Comparison of ENCODE assay signal across 1 cellular context in the genomic region with DNA sequence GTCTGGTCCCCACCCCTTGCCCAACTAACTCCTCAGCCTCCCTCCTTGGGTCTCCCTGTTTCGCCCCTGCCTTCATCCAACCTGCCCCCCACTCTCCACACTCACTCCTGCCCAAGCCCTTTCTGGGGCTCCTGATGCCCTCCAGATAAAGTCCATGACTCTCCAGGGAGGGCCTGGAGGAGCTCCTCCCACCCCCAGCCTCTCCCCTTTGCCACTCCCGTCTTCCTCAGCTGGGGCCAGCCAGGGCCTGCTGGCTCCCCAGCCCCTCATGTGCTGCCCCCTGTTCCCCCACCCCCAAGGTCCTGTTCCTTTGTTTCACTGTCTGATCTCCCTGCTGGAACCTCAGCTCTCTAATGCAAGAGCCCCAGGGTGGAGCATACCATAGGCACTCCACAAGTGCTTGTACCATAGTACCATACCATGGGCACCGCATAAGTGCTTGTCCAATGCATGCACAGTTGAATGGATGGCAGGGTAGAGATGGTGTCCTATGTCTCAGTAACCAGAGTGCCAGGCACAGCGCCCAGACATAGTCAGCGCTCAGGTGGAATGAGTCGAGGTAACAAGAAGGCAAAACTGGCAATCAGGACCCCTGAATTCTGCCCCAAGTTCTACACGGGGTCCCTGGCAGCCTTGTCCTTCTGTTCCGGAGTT.
A peak's percentile ranks its signal among the peaks of the same experiment; 100 is the strongest.
TF ChIP-seq lines count a peak whose summit lies in the region.

No MANE protein-coding gene starts in this region.

TF ChIP-seq in HepG2, 621 proteins besides CTCF, POLR2A, EP300 and RAD21:
- TF ChIP-seq MIXL1 (CRISPR knock-in tag; IDR thresholded peaks at IDR 0.05) (no peak), GABPB1 (CRISPR knock-in tag; IDR thresholded peaks at IDR 0.05) (peak; percentile 3; the same call in 1 of the 2 replicates), ZNF331 (CRISPR knock-in tag; IDR thresholded peaks at IDR 0.05) (no peak), TBP (CRISPR knock-in tag; IDR thresholded peaks at IDR 0.05) (no peak), HNRNPH1 (optimal IDR thresholded peaks at IDR 0.05; ENCODE audit: low read depth, low read length) (no peak), FOXK1 (CRISPR knock-in tag; IDR thresholded peaks at IDR 0.05; ENCODE audit: borderline replicate concordance, low read depth) (no peak), ZNF747 (CRISPR knock-in tag; IDR thresholded peaks at IDR 0.05; ENCODE audit: borderline replicate concordance) (no peak), RFX3 (CRISPR knock-in tag; IDR thresholded peaks at IDR 0.05) (no peak), PPARG (CRISPR knock-in tag; conservative IDR thresholded peaks at IDR 0.05) (no peak), MXI1 (IDR thresholded peaks at IDR 0.05; ENCODE audit: borderline replicate concordance, low read depth, low read length) (no peak), ZKSCAN8 (CRISPR knock-in tag; IDR thresholded peaks at IDR 0.05; ENCODE audit: borderline replicate concordance) (peak; percentile 90; the same call in 1 of the 2 replicates), ZNF160 (CRISPR knock-in tag; IDR thresholded peaks at IDR 0.05) (no peak), ZBTB38 (CRISPR knock-in tag; IDR thresholded peaks at IDR 0.05) (0 out of 2 replicates have a peak, but pooled peaks have one; percentile 9)
- TF ChIP-seq, protein P1, sequence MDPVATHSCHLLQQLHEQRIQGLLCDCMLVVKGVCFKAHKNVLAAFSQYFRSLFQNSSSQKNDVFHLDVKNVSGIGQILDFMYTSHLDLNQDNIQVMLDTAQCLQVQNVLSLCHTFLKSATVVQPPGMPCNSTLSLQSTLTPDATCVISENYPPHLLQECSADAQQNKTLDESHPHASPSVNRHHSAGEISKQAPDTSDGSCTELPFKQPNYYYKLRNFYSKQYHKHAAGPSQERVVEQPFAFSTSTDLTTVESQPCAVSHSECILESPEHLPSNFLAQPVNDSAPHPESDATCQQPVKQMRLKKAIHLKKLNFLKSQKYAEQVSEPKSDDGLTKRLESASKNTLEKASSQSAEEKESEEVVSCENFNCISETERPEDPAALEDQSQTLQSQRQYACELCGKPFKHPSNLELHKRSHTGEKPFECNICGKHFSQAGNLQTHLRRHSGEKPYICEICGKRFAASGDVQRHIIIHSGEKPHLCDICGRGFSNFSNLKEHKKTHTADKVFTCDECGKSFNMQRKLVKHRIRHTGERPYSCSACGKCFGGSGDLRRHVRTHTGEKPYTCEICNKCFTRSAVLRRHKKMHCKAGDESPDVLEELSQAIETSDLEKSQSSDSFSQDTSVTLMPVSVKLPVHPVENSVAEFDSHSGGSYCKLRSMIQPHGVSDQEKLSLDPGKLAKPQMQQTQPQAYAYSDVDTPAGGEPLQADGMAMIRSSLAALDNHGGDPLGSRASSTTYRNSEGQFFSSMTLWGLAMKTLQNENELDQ (CRISPR knock-in tag; IDR thresholded peaks at IDR 0.05; ENCODE audit: borderline replicate concordance): no peak
- TF ChIP-seq, protein P2, sequence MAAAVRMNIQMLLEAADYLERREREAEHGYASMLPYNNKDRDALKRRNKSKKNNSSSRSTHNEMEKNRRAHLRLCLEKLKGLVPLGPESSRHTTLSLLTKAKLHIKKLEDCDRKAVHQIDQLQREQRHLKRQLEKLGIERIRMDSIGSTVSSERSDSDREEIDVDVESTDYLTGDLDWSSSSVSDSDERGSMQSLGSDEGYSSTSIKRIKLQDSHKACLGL (CRISPR knock-in tag; IDR thresholded peaks at IDR 0.05): no peak
